In the genomic region with DNA sequence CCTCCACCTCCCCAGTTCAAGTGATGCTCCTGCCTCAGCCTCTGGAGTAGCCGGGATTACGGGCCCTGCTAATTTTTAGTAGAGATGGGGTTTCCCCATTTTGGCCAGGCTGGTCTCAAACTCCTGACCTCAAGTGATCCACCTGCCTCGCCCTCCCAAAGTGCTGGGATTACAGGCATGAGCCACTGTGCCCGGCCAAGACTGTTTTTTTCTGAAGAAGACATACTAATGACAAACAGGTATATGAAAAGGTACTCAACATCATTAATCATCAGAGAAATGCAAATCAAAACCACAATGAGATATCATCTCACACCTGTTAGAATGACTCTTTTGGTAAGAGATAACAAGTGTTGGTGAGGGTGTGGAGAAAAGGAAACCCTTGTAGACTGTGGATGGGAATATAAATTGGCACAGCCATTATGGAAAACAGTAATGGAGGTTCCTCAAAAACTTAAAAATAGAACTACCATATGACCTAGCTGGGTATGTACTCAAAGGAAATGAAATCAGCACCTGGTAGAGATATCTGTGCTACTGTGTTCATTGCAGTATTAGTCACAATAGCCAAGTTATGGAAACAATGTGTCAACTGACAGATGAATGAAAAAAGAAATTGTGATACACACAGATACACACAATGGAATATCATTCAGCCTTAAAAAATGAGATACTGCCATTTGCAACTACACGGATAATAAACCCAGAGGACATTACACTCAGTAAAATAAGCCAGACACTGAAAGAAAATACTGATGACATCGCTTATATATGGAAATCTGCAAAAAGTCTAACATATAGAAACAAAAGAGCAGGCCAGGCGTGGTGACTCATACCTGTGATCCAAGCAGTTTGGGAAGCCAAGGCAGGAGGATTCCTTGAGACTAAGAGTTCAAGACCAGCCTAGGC, we compare ENCODE assay signal across 7 cellular contexts. TPM values are rescaled to one million over a fixed set of nuclear protein-coding genes. Genes with fewer than 3 reads are reported as not detected.
DNase-seq lines count a peak whose midpoint lies in the region; ATAC-seq, FAIRE-seq and TF ChIP-seq lines count a peak whose summit lies in the region.

No MANE protein-coding gene starts in this region.

- CTCF ChIA-PET in OCI-LY7 (lab: Charles Lee; ENCODE audit: unreplicated experiment) = no interaction called here

- H3K79me2 ChIP-seq in OCI-LY7 (ENCODE audit: insufficient read depth, low read depth, low read length) = peaks cover 95% of the 10 kb centered on the region

- H3K27ac ChIP-seq in OCI-LY7 (ENCODE audit: low read depth, low read length, poor library complexity, severe bottlenecking) = peak overlapping the region; percentile 37

- H3K4me1 ChIP-seq in OCI-LY7 (ENCODE audit: insufficient read depth, low read length, poor library complexity, severe bottlenecking) (peaks cover 37% of the 10 kb centered on the region), BE2C (no peaks in the 10 kb centered on the region)

- no peak overlapping the region for H3K4me3 Mint-ChIP-seq in memory B cell

- H2AFZ ChIP-seq in OCI-LY7 (ENCODE audit: low read length) = no peak overlapping the region

- no peaks in the 10 kb centered on the region for H3K9me3 Mint-ChIP-seq in memory B cell

- no peak overlapping the region for H3K27ac Mint-ChIP-seq in memory B cell

- H3K4me3 ChIP-seq in OCI-LY7 (ENCODE audit: low read depth, low read length, poor library complexity, severe bottlenecking) (peak overlapping the region; percentile 11), BE2C (ENCODE audit: low read depth, low read length) (no peak overlapping the region)

- no peaks in the 10 kb centered on the region for H3K27me3 Mint-ChIP-seq in memory B cell

- TF ChIP-seq POLR2A in H54 (IDR thresholded peaks at IDR 0.05; ENCODE audit: low read depth, low read length) = no peak

- H3K4me2 ChIP-seq in OCI-LY7 (ENCODE audit: low read length) = peak overlapping the region; percentile 43

- peaks cover 35% of the 10 kb centered on the region for H3K4me1 Mint-ChIP-seq in memory B cell

- DNase-seq in H54 (ENCODE audit: insufficient read length, low spot score) (no peak), OCI-LY7 (ENCODE audit: low spot score) (peak; percentile 27), memory B cell (ENCODE audit: low spot score in 2 of 2) (no peak), BE2C (no peak), superior temporal gyrus (ENCODE audit: extremely low spot score) (no peak), islet precursor cell (no peak)

- TF ChIP-seq CTCF in OCI-LY7 (conservative IDR thresholded peaks at IDR 0.05; ENCODE audit: low read length) (no peak), BE2C (IDR thresholded peaks at IDR 0.05; ENCODE audit: low read depth, low read length) (no peak)

- H3K36me3 ChIP-seq in OCI-LY7 (ENCODE audit: insufficient read depth, low read length) (peaks cover 37% of the 10 kb centered on the region), BE2C (no peaks in the 10 kb centered on the region)

- ATAC-seq in GM18907 (IDR thresholded peaks at IDR 0.05; ENCODE audit: unreplicated experiment) (peak; percentile 81), memory B cell (ENCODE audit: low read depth) (peak; percentile 41)

- H4K20me1 ChIP-seq in OCI-LY7 (ENCODE audit: insufficient read depth, low read length) = no peaks in the 10 kb centered on the region

- BruUV-seq in OCI-LY7 (replicated peaks; lab: Mats Ljungman, UMichigan) = no TSS peak

- H3K9me3 ChIP-seq in OCI-LY7 (ENCODE audit: low read length) (peaks cover 10% of the 10 kb centered on the region; the same call in 1 of the 2 replicates), BE2C (no peaks in the 10 kb centered on the region)

- FAIRE-seq in H54 (lab: Jason Lieb, UNC) = peak; percentile 84

- intact Hi-C loops in OCI-LY7 (cut with micrococcal nuclease; ENCODE audit: unreplicated experiment) = no loop called here

- H3K27me3 ChIP-seq in BE2C = no peaks in the 10 kb centered on the region

- H3K9me2 ChIP-seq in OCI-LY7 (ENCODE audit: insufficient read depth, low read length) = no peaks in the 10 kb centered on the region

- POLR2A ChIA-PET in OCI-LY7 (lab: Charles Lee) = interaction anchor here (0.6 to 1.1 kb wide), 3 partner anchors 9 to 32 kb away, joined by 3 to 4 read pairs (median 3); a partner anchor contains a TSS

- peaks cover 14% of the 10 kb centered on the region for H3K36me3 Mint-ChIP-seq in memory B cell

RNA-seq across cellular contexts. Expression of a gene that starts 20.8 kb away (rescaled TPM):
- total RNA-seq in OCI-LY7 (2014; rRNA removed; shearing (Covaris generic)) = 15.2 and 21.3 TPM in 2 replicates
- 40.0 and 47.9 TPM in 2 replicates for total RNA-seq in OCI-LY7 (2022)
- polyA plus RNA-seq in BE2C (2012; ENCODE audit: insufficient read depth, insufficient read length, low read depth) = 15.8 TPM
